11 cellular contexts compared by ENCODE assay signal in the genomic region with DNA sequence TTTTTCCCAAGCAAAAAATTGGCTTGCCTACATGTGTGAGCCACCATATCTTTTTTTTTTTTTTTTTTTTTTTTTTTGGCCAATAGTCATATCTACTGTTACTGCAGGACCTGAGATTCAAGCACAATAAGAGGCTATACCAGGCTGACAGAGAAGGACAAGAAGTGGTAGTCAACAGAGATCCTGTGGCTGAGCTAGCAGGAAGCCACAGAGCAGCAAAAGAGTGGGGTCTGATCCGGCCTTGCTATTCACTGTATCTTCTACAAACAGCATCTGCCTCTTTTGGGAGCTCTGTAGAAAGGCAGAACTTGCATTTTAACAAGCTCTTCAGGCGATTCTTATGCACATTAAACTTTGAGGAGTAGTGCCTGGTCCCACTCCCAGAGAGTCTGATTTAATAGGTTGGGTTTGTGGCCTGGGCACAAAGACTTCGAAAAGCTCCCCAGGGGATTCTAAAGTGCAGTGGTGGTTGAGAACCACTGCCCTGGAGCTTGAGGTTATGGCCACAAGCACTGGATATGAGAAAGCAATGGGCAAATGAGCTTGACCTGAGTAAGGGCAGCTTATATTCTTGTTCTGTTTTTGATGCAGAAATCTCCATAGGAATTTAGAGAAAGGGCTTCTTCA.
DNase-seq lines count a peak whose midpoint lies in the region; ATAC-seq lines count a peak whose summit lies in the region.
"Had no signal": no experiment of that assay in that cellular context is flagged by ENCODE, and none has a peak within 500 bp of the region (broad histone marks: within the 10 kb centered on the region; RNA-seq: fewer than 3 reads in every experiment).

No MANE protein-coding gene starts in this region.

- no peaks in the 10 kb centered on the region for H3K9me3 ChIP-seq in BLaER1
- no peaks in the 10 kb centered on the region for H3K9me3 ChIP-seq in T-helper 17 cell (ENCODE audit: control insufficient read depth, low read length, poor library complexity, severe bottlenecking)

- DNase-seq in T-helper 17 cell: no peak
- DNase-seq in DMS153 treated with DMSO at 0.1 percent for 48 hours (lab: John Stamatoyannopoulos, UW; ENCODE audit: unreplicated experiment): no peak
- no peak for DNase-seq in amygdala (lab: John Stamatoyannopoulos, UW)
- no peak for DNase-seq in NCI-H1092 treated with DMSO at 0.1 percent for 48 hours (lab: John Stamatoyannopoulos, UW)
- DNase-seq in anterior cingulate cortex (lab: John Stamatoyannopoulos, UW): no peak
- DNase-seq: stimulated activated naive CD4-positive, alpha-beta T cell treated with Interleukin-2 at 50 U/mL for 16 hours had no signal

- H3K4me3 ChIP-seq in BLaER1: no peak overlapping the region

- no peaks in the 10 kb centered on the region for H4K20me1 ChIP-seq in BLaER1

- H3K4me1 ChIP-seq in BLaER1: peaks cover 42% of the 10 kb centered on the region

- peak overlapping the region; percentile 73 for H3K27ac Mint-ChIP-seq in T-helper 17 cell
- H3K27ac Mint-ChIP-seq: B cell had no signal

- H3K4me1 Mint-ChIP-seq in T-helper 17 cell: peaks cover 28% of the 10 kb centered on the region

- peaks cover 2% of the 10 kb centered on the region for H3K36me3 Mint-ChIP-seq in T-helper 17 cell (ENCODE audit: low read depth)

- no peak overlapping the region for H3K4me3 Mint-ChIP-seq in T-helper 17 cell
- H3K4me3 Mint-ChIP-seq: B cell had no signal

- H3K4me2 ChIP-seq in BLaER1: peak overlapping the region; percentile 60

- no peaks in the 10 kb centered on the region for H3K27me3 Mint-ChIP-seq in T-helper 17 cell

- no peaks in the 10 kb centered on the region for H3K27me3 ChIP-seq in BLaER1

- ATAC-seq in GM19043 (IDR thresholded peaks at IDR 0.05; ENCODE audit: low read depth, unreplicated experiment) (peak; percentile 84), HG02973 (IDR thresholded peaks at IDR 0.05; ENCODE audit: unreplicated experiment) (peak; percentile 81), T-helper 17 cell (peak; percentile 70)

- H3K36me3 ChIP-seq in BLaER1: no peaks in the 10 kb centered on the region

- no peak overlapping the region for H3K9ac ChIP-seq in BLaER1

- H3K27ac ChIP-seq in BLaER1: no peak overlapping the region
- H3K27ac ChIP-seq: HL-60 had no signal
